12 cellular contexts compared by ENCODE assay signal in the genomic region with DNA sequence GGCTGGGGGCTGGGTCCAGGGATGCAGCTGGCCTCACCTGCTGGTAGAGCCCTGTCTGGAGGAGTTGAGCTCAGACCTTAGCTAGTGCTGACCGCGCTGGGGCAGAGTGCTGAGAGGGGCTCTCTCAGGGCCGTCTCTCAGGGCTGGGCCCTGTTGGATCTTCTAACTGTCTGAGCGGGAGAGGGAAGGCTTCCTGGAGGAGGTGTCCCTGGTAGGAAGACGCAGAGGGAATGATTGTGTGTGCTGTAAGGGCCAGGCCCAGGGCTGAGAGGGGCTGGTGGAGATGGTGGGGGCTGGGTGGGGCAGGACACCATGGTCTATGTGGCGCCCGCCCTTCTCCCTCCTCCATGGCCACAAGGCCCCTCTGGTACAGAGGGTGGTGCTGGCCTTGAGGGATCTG. TPM values are rescaled to one million over a fixed set of nuclear protein-coding genes. Genes with fewer than 3 reads are reported as not detected.
DNase-seq lines count a peak whose midpoint lies in the region; ATAC-seq and TF ChIP-seq lines count a peak whose summit lies in the region.
"Had no signal": no experiment of that assay in that cellular context is flagged by ENCODE, and none has a peak within 500 bp of the region (broad histone marks: within the 10 kb centered on the region; RNA-seq: fewer than 3 reads in every experiment).

No MANE protein-coding gene starts in this region.

- no peak overlapping the region for H2BK12ac ChIP-seq in H9 (ENCODE audit: insufficient read length, low read depth, low read length)

- no peak overlapping the region for H2BK120ac ChIP-seq in H9 (ENCODE audit: low read depth, low read length, poor library complexity, severe bottlenecking)

- H3K23me2 ChIP-seq in H9 (ENCODE audit: insufficient read length, low read depth, low read length, poor library complexity, severe bottlenecking): no peaks in the 10 kb centered on the region

- peak overlapping the region; percentile 90 to 92 (median 90); a peak in 6 of 7 replicates for H3K27ac Mint-ChIP-seq in H9
- H3K27ac Mint-ChIP-seq in WTC11: peak overlapping the region; percentile 89
- peak overlapping the region; percentile 35 for H3K27ac Mint-ChIP-seq in memory B cell
- H3K27ac Mint-ChIP-seq in stimulated activated effector memory CD8-positive, alpha-beta T cell treated with anti-CD3 and anti-CD28 coated beads, Interleukin-12 subunit alpha, Interleukin-12 subunit beta, amount 100 ng/mL, for 72 hours: peak overlapping the region; percentile 92

- H3K27me3 ChIP-seq in H9 (ENCODE audit: insufficient read depth, low read length) (no peaks in the 10 kb centered on the region), HAP-1 (ENCODE audit: low read depth) (no peaks in the 10 kb centered on the region)
- H3K27me3 ChIP-seq: testis had no signal

- no peak overlapping the region for H2BK20ac ChIP-seq in H9 (ENCODE audit: low read depth, low read length, poor library complexity, severe bottlenecking)

- in situ Hi-C loops in HAP-1 (cut with MboI; ENCODE audit: low sequenced_read_pairs): no loop called here

- DNase-seq in H9 (no peak), WTC11 (ENCODE audit: low spot score) (no peak), memory B cell (ENCODE audit: low spot score in 2 of 2) (no peak), HAP-1 (ENCODE audit: low spot score in 2 of 2) (no peak), DMS 273 treated with DMSO at 0.1 percent for 48 hours (lab: John Stamatoyannopoulos, UW) (no peak)
- no peak for DNase-seq in stimulated activated effector memory CD8-positive, alpha-beta T cell treated with anti-CD3 and anti-CD28 coated beads, Interleukin-12 subunit alpha, Interleukin-12 subunit beta, amount 100 ng/mL, for 72 hours (ENCODE audit: low spot score in 2 of 2)
- DNase-seq: DND-41, lower lobe of right lung, NCI-H1417 treated with DMSO at 0.1 percent for 48 hours, RPMI8226, testis had no signal

- TF ChIP-seq CTCF in H9 (conservative IDR thresholded peaks at IDR 0.05) (no peak), WTC11 (IDR thresholded peaks at IDR 0.05) (no peak)

- peaks cover 2% of the 10 kb centered on the region for H4K20me1 ChIP-seq in H9 (ENCODE audit: control insufficient read depth, insufficient read depth, insufficient read length)

- H3K9me3 Mint-ChIP-seq in H9: no peaks in the 10 kb centered on the region
- no peaks in the 10 kb centered on the region for H3K9me3 Mint-ChIP-seq in WTC11
- H3K9me3 Mint-ChIP-seq in memory B cell: no peaks in the 10 kb centered on the region
- H3K9me3 Mint-ChIP-seq in stimulated activated effector memory CD8-positive, alpha-beta T cell treated with anti-CD3 and anti-CD28 coated beads, Interleukin-12 subunit alpha, Interleukin-12 subunit beta, amount 100 ng/mL, for 72 hours: no peaks in the 10 kb centered on the region

- no CpG with 5 or more reads among the region's 7 CpGs for WGBS in H9 (ENCODE audit: extremely low coverage, insufficient read length, low lambda C conversion rate)

- no peak overlapping the region for H3K56ac ChIP-seq in H9 (ENCODE audit: insufficient read length, low read depth, low read length)

- H3K4me1 Mint-ChIP-seq in H9 (peaks cover 5 to 24% of the 10 kb centered on the region in 2 experiments), WTC11 (peaks cover 5% of the 10 kb centered on the region), memory B cell (peaks cover 21% of the 10 kb centered on the region)
- H3K4me1 Mint-ChIP-seq in stimulated activated effector memory CD8-positive, alpha-beta T cell treated with anti-CD3 and anti-CD28 coated beads, Interleukin-12 subunit alpha, Interleukin-12 subunit beta, amount 100 ng/mL, for 72 hours: peaks cover 42% of the 10 kb centered on the region

- no peaks in the 10 kb centered on the region for H3K79me1 ChIP-seq in H9 (ENCODE audit: insufficient read depth, low read depth, low read length, poor library complexity, severe bottlenecking)

- POLR2A ChIA-PET in WTC11 (lab: Charles Lee): no interaction called here

- H3K18ac ChIP-seq in H9 (ENCODE audit: insufficient read length, low read depth, low read length): no peak overlapping the region

- H3K4me1 ChIP-seq in H9 (ENCODE audit: insufficient read depth, low read length) (no peaks in the 10 kb centered on the region), HAP-1 (no peaks in the 10 kb centered on the region)

- no peak overlapping the region for H3K9ac ChIP-seq in H9 (ENCODE audit: extremely low read depth, insufficient read length, low read length)

- no peak overlapping the region for H2AK5ac ChIP-seq in H9 (ENCODE audit: insufficient read length, low read length)

- no peak overlapping the region for H3K23ac ChIP-seq in H9 (ENCODE audit: insufficient read length, low read depth, low read length)

- no peak overlapping the region for H4K91ac ChIP-seq in H9 (ENCODE audit: insufficient read length, low read depth, low read length)

- peak overlapping the region; percentile 20; the same call in 1 of the 2 replicates for H3K14ac ChIP-seq in H9 (ENCODE audit: insufficient read depth, low read length)

- H3K27me3 Mint-ChIP-seq in H9 (ENCODE audit: low read depth) (no peaks in the 10 kb centered on the region), WTC11 (ENCODE audit: low read depth) (no peaks in the 10 kb centered on the region), memory B cell (no peaks in the 10 kb centered on the region)

- H4K5ac ChIP-seq in H9 (ENCODE audit: insufficient read length, low read depth, low read length): no peak overlapping the region

- H3K36me3 ChIP-seq in HAP-1 (replicated peaks): no peaks in the 10 kb centered on the region
- H3K36me3 ChIP-seq: lower lobe of right lung had no signal

- H4K8ac ChIP-seq in H9 (replicated peaks; ENCODE audit: insufficient read length, low read depth, low read length): no peak overlapping the region

- no peak overlapping the region for H3K4ac ChIP-seq in H9 (ENCODE audit: low read depth, low read length)

- H3K9me3 ChIP-seq in H9 (ENCODE audit: control insufficient read depth, low read depth, low read length) (no peaks in the 10 kb centered on the region), HAP-1 (no peaks in the 10 kb centered on the region)
- H3K9me3 ChIP-seq: lower lobe of right lung, testis had no signal

- H3K4me2 ChIP-seq in H9 (ENCODE audit: insufficient read depth, insufficient read length, low read length): no peak overlapping the region

- H3K36me3 Mint-ChIP-seq in H9 (ENCODE audit: insufficient read depth in 1 of 3, low read depth in 3 of 3) (no peaks in the 10 kb centered on the region; a peak in 2 of 7 replicates), WTC11 (no peaks in the 10 kb centered on the region), memory B cell (no peaks in the 10 kb centered on the region)
- peaks cover 5% of the 10 kb centered on the region for H3K36me3 Mint-ChIP-seq in stimulated activated effector memory CD8-positive, alpha-beta T cell treated with anti-CD3 and anti-CD28 coated beads, Interleukin-12 subunit alpha, Interleukin-12 subunit beta, amount 100 ng/mL, for 72 hours

- H2AFZ ChIP-seq in H9 (ENCODE audit: low read length): no peak overlapping the region

- H3K27ac ChIP-seq in H9 (ENCODE audit: insufficient read length, low read depth, low read length): no peak overlapping the region
- H3K27ac ChIP-seq: testis had no signal

- H3K79me2 ChIP-seq in H9 (ENCODE audit: insufficient read depth, low read length): no peaks in the 10 kb centered on the region; the same call in 1 of the 2 replicates

- H2BK5ac ChIP-seq in H9 (ENCODE audit: insufficient read length, low read length): no peak overlapping the region

- CTCF ChIA-PET in WTC11 (lab: Charles Lee): interaction anchor here (0.7 kb wide), 1 partner anchor 35 kb away, joined by 3 read pairs; no protein-coding TSS in a partner anchor

- ATAC-seq in WTC11: no peak
- ATAC-seq in memory B cell (ENCODE audit: low read depth): no peak
- no peak for ATAC-seq in stimulated activated effector memory CD8-positive, alpha-beta T cell treated with anti-CD3 and anti-CD28 coated beads, Interleukin-12 subunit alpha, Interleukin-12 subunit beta, amount 100 ng/mL, for 72 hours
- no peak for ATAC-seq in GM18858 (IDR thresholded peaks at IDR 0.05; ENCODE audit: unreplicated experiment)

- H2BK15ac ChIP-seq in H9 (ENCODE audit: low read depth, low read length): no peak overlapping the region

- H3K4me3 ChIP-seq in HAP-1: no peak overlapping the region
- H3K4me3 ChIP-seq: lower lobe of right lung, testis had no signal

- H3K4me3 Mint-ChIP-seq in H9: no peak overlapping the region
- no peak overlapping the region for H3K4me3 Mint-ChIP-seq in WTC11
- no peak overlapping the region for H3K4me3 Mint-ChIP-seq in memory B cell
- H3K4me3 Mint-ChIP-seq in stimulated activated effector memory CD8-positive, alpha-beta T cell treated with anti-CD3 and anti-CD28 coated beads, Interleukin-12 subunit alpha, Interleukin-12 subunit beta, amount 100 ng/mL, for 72 hours: peak overlapping the region; percentile 74

- no peak overlapping the region for H3T11ph ChIP-seq in H9 (ENCODE audit: low read length)

TF ChIP-seq in WTC11, 78 proteins besides CTCF, POLR2A, EP300 and RAD21:
- TF ChIP-seq, protein P1, sequence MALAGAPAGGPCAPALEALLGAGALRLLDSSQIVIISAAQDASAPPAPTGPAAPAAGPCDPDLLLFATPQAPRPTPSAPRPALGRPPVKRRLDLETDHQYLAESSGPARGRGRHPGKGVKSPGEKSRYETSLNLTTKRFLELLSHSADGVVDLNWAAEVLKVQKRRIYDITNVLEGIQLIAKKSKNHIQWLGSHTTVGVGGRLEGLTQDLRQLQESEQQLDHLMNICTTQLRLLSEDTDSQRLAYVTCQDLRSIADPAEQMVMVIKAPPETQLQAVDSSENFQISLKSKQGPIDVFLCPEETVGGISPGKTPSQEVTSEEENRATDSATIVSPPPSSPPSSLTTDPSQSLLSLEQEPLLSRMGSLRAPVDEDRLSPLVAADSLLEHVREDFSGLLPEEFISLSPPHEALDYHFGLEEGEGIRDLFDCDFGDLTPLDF (CRISPR knock-in tag; IDR thresholded peaks at IDR 0.05): no peak
- TF ChIP-seq ZNF396 (CRISPR knock-in tag; IDR thresholded peaks at IDR 0.05; ENCODE audit: borderline replicate concordance): no peak
- TF ChIP-seq ZNF219 (CRISPR knock-in tag; IDR thresholded peaks at IDR 0.05; ENCODE audit: borderline replicate concordance): no peak

RNA-seq across cellular contexts. Expression of a gene that starts 55.0 kb away (rescaled TPM):
- 29.9 and 30.1 TPM in 2 replicates for total RNA-seq in H9 (2021)
- 24.9 to 27.5 TPM (median 25.0 TPM) in 3 replicates for total RNA-seq in WTC11 (2021)

Comparison
In these comparisons a context has a peak if more than half of its experiments do, and no peak if none do; other contexts are left out.
1. H3K27ac Mint-ChIP-seq: peak in every context shown above with its lines; median percentile 92 in stimulated activated effector memory CD8-positive, alpha-beta T cell treated with anti-CD3 and anti-CD28 coated beads, Interleukin-12 subunit alpha, Interleukin-12 subunit beta, amount 100 ng/mL, for 72 hours; 90 in H9; 89 in WTC11; 35 in memory B cell.